8 cellular contexts compared by ENCODE assay signal in genomic region chr1:28642056-28642846, GRCh38. TPM values are rescaled to one million over a fixed set of nuclear protein-coding genes. Genes with fewer than 3 reads are reported as not detected.
DNase-seq lines count a peak whose midpoint lies in the region; ATAC-seq and TF ChIP-seq lines count a peak whose summit lies in the region.

No MANE protein-coding gene starts in this region.

- intact Hi-C loops in activated CD8-positive, alpha-beta T cell treated with anti-CD3 and anti-CD28 coated beads for 36 hours (cut with micrococcal nuclease) = loop anchor here (5.0 kb wide), 2 partner anchors 125 to 235 kb away; no protein-coding TSS in a partner anchor

- peak overlapping the region; percentile 97 for H3K27ac Mint-ChIP-seq in activated T-cell treated with anti-CD3 and anti-CD28 coated beads, Interleukin-2, amount 50 U/mL, for 24 hours
- peak overlapping the region; percentile 97 for H3K27ac Mint-ChIP-seq in activated CD8-positive, alpha-beta T cell treated with anti-CD3 and anti-CD28 coated beads for 36 hours

- no peak for TF ChIP-seq CTCF in activated CD8-positive, alpha-beta T cell treated with anti-CD3 and anti-CD28 coated beads for 36 hours (IDR thresholded peaks at IDR 0.05)
- no peak for TF ChIP-seq CTCF in cardiac muscle cell (IDR thresholded peaks at IDR 0.05; ENCODE audit: low read depth, low read length)

- H3K4me3 Mint-ChIP-seq in activated T-cell treated with anti-CD3 and anti-CD28 coated beads, Interleukin-2, amount 50 U/mL, for 24 hours = peak overlapping the region; percentile 98
- H3K4me3 Mint-ChIP-seq in activated CD8-positive, alpha-beta T cell treated with anti-CD3 and anti-CD28 coated beads for 36 hours = peak overlapping the region; percentile 98

- H3K27ac ChIP-seq in cardiac muscle cell = peak overlapping the region; percentile 91
- peak overlapping the region; percentile 78 for H3K27ac ChIP-seq in rectal smooth muscle tissue (ENCODE audit: low read depth, low read length)

- peak overlapping the region; percentile 98 for H3K9ac ChIP-seq in rectal smooth muscle tissue (ENCODE audit: low read length)

- H3K4me1 ChIP-seq in cardiac muscle cell (ENCODE audit: low read depth) (peaks cover 13% of the 10 kb centered on the region), rectal smooth muscle tissue (ENCODE audit: control insufficient read depth, insufficient read depth, low read length) (peaks cover 5% of the 10 kb centered on the region)

- H3K9me3 Mint-ChIP-seq in activated T-cell treated with anti-CD3 and anti-CD28 coated beads, Interleukin-2, amount 50 U/mL, for 24 hours = no peaks in the 10 kb centered on the region
- no peaks in the 10 kb centered on the region for H3K9me3 Mint-ChIP-seq in activated CD8-positive, alpha-beta T cell treated with anti-CD3 and anti-CD28 coated beads for 36 hours

- H3K9me3 ChIP-seq in cardiac muscle cell (ENCODE audit: low read depth) = no peaks in the 10 kb centered on the region

- H3K27me3 ChIP-seq in cardiac muscle cell (no peaks in the 10 kb centered on the region), rectal smooth muscle tissue (ENCODE audit: control insufficient read depth, insufficient read depth, low read length) (no peaks in the 10 kb centered on the region)

- H3K36me3 ChIP-seq in cardiac muscle cell (no peaks in the 10 kb centered on the region), rectal smooth muscle tissue (ENCODE audit: control insufficient read depth, insufficient read depth, low read length) (no peaks in the 10 kb centered on the region)

- no peak for DNase-seq in activated T-cell treated with anti-CD3 and anti-CD28 coated beads, Interleukin-2, amount 50 U/mL, for 24 hours
- DNase-seq in activated T-cell treated with anti-CD3 and anti-CD28 coated beads for 4 hours (no peak), cardiac muscle cell (ENCODE audit: low read depth in 1 of 2, low spot score in 1 of 2) (peak; percentile 6 to 44), globus pallidus (ENCODE audit: low spot score) (no peak), NCI-H1092 (lab: John Stamatoyannopoulos, UW) (no peak)
- no peak for DNase-seq in activated CD8-positive, alpha-beta T cell treated with anti-CD3 and anti-CD28 coated beads for 36 hours

- ATAC-seq in HG03342 (IDR thresholded peaks at IDR 0.05; ENCODE audit: unreplicated experiment) = peak; percentile 2
- peak; percentile 5 for ATAC-seq in activated CD8-positive, alpha-beta T cell treated with anti-CD3 and anti-CD28 coated beads for 36 hours

- CTCF ChIA-PET in activated CD8-positive, alpha-beta T cell treated with anti-CD3 and anti-CD28 coated beads for 36 hours (lab: Charles Lee) = interaction anchor here (1.0 to 3.5 kb wide), 6 partner anchors 23 to 235 kb away, joined by 3 to 21 read pairs (median 6); partner anchors contain the start of genes GMEB1 and YTHDF2

- H3K27me3 Mint-ChIP-seq in activated T-cell treated with anti-CD3 and anti-CD28 coated beads, Interleukin-2, amount 50 U/mL, for 24 hours = no peaks in the 10 kb centered on the region
- H3K27me3 Mint-ChIP-seq in activated CD8-positive, alpha-beta T cell treated with anti-CD3 and anti-CD28 coated beads for 36 hours = no peaks in the 10 kb centered on the region

- POLR2A ChIA-PET in activated CD8-positive, alpha-beta T cell treated with anti-CD3 and anti-CD28 coated beads for 36 hours (lab: Charles Lee) = interaction anchor here (0.6 to 13.2 kb wide), 10 partner anchors 11 to 396 kb away, joined by 3 to 189 read pairs (median 5); partner anchors contain the start of genes GMEB1, RCC1, TRNAU1AP and YTHDF2

- peaks cover 41% of the 10 kb centered on the region for H3K36me3 Mint-ChIP-seq in activated T-cell treated with anti-CD3 and anti-CD28 coated beads, Interleukin-2, amount 50 U/mL, for 24 hours (ENCODE audit: low read depth)
- peaks cover 16% of the 10 kb centered on the region for H3K36me3 Mint-ChIP-seq in activated CD8-positive, alpha-beta T cell treated with anti-CD3 and anti-CD28 coated beads for 36 hours (ENCODE audit: low read depth)

- H3K4me3 ChIP-seq in cardiac muscle cell = peak overlapping the region; percentile 90
- H3K4me3 ChIP-seq in rectal smooth muscle tissue (ENCODE audit: low read length) = peak overlapping the region; percentile 94

- peaks cover 42% of the 10 kb centered on the region for H3K4me1 Mint-ChIP-seq in activated T-cell treated with anti-CD3 and anti-CD28 coated beads, Interleukin-2, amount 50 U/mL, for 24 hours (ENCODE audit: low read depth)
- H3K4me1 Mint-ChIP-seq in activated CD8-positive, alpha-beta T cell treated with anti-CD3 and anti-CD28 coated beads for 36 hours (ENCODE audit: low read depth) = peaks cover 38% of the 10 kb centered on the region

RNA-seq across cellular contexts. Expression of gene TAF12, which starts 0.6 kb away (rescaled TPM):
- total RNA-seq in activated CD8-positive, alpha-beta T cell treated with anti-CD3 and anti-CD28 coated beads for 36 hours = 10 to 100 TPM; 21.3 to 23.0 TPM
- 32.4 and 40.3 TPM in 2 replicates for total RNA-seq in cardiac muscle cell
- 44.2 and 51.9 TPM in 2 replicates for polyA plus RNA-seq in cardiac muscle cell

RNA-seq across cellular contexts. Expression of gene RNU11, which starts 6.1 kb away (rescaled TPM):
- not detected for total RNA-seq in activated CD8-positive, alpha-beta T cell treated with anti-CD3 and anti-CD28 coated beads for 36 hours
- total RNA-seq in cardiac muscle cell = not detected in 2 replicates
- not detected in 2 replicates for polyA plus RNA-seq in cardiac muscle cell

RNA-seq across cellular contexts. Expression of gene GMEB1, which starts 26.3 kb away (rescaled TPM):
- 10 to 100 TPM; 22.0 to 23.3 TPM for total RNA-seq in activated CD8-positive, alpha-beta T cell treated with anti-CD3 and anti-CD28 coated beads for 36 hours
- total RNA-seq in cardiac muscle cell = 6.7 and 7.5 TPM in 2 replicates
- 6.0 and 7.6 TPM in 2 replicates for polyA plus RNA-seq in cardiac muscle cell

RNA-seq across cellular contexts. Expression of gene RAB42, which starts 50.2 kb away (rescaled TPM):
- not detected for total RNA-seq in activated CD8-positive, alpha-beta T cell treated with anti-CD3 and anti-CD28 coated beads for 36 hours
- total RNA-seq in cardiac muscle cell = 11.7 and 12.5 TPM in 2 replicates
- polyA plus RNA-seq in cardiac muscle cell = 7.3 and 11.9 TPM in 2 replicates

Comparison
In these comparisons a context has a peak if more than half of its experiments do, and no peak if none do; other contexts are left out.
1. DNase-seq: peak in cardiac muscle cell (2 of 2); none in activated T-cell treated with anti-CD3 and anti-CD28 coated beads, Interleukin-2, amount 50 U/mL, for 24 hours (single experiment), activated T-cell treated with anti-CD3 and anti-CD28 coated beads for 4 hours (single experiment), activated CD8-positive, alpha-beta T cell treated with anti-CD3 and anti-CD28 coated beads for 36 hours (single experiment), globus pallidus (single experiment) and NCI-H1092 (single experiment).